1 cellular context compared by ENCODE assay signal in the genomic region with DNA sequence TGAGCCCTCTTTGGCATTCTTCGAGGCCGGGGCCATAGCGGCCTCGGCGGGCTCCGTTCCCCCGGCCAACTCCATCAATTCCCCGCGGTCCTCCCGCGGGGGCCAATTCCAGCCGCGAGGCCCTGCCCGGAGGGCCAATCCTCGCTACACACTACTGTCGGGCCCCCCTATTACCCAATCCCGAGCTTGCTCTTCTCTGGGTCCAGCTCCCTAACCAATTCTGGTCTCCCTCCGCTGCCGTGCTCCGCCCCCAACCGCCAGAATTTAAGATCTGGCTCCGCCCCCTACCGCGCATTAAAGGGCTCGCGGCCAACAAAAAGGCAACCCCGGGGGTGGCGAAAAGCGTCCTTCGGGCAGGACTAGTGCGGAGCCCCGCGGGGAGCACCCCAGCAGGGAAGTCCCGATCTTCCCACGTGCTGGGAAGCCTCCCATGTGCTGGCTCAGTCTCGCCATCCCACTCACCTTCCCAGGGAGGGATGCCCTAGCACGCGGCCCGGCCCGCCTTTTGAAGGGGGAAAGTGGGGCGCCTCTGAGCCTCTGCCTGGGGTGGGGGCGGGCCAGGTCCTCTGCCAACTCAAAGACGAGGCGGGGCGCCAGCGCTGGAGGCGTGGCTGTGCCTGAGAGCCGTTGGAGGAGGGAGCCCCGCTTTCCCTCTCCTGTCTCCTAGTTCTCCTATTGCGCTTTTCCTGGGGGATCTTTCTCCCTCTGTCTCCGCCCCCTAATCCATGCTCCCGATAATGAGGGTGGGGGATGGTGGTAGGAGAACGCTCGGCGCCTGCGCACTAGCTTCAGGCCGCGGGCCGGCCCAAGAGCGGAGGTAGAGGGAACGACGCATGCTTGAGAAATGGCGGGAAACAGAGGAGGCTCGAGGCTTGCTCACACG.
TF ChIP-seq lines count a peak whose summit lies in the region.

No MANE protein-coding gene starts in this region.

TF ChIP-seq in A549, 52 proteins besides CTCF, POLR2A, EP300 and RAD21 (continued from another document):
- TF ChIP-seq KDM5A (IDR thresholded peaks at IDR 0.05): no peak
- TF ChIP-seq SMC3 (IDR thresholded peaks at IDR 0.05): no peak
- TF ChIP-seq HOXB13 (CRISPR knock-in tag; IDR thresholded peaks at IDR 0.05; ENCODE audit: low read depth): peak; percentile 53; the same call in 1 of the 2 replicates
- TF ChIP-seq, protein P1, sequence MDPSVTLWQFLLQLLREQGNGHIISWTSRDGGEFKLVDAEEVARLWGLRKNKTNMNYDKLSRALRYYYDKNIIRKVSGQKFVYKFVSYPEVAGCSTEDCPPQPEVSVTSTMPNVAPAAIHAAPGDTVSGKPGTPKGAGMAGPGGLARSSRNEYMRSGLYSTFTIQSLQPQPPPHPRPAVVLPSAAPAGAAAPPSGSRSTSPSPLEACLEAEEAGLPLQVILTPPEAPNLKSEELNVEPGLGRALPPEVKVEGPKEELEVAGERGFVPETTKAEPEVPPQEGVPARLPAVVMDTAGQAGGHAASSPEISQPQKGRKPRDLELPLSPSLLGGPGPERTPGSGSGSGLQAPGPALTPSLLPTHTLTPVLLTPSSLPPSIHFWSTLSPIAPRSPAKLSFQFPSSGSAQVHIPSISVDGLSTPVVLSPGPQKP (IDR thresholded peaks at IDR 0.05; ENCODE audit: low read depth, low read length): no peak
- no peak for TF ChIP-seq JUN (IDR thresholded peaks at IDR 0.05)
- no peak for TF ChIP-seq RARB (CRISPR knock-in tag; IDR thresholded peaks at IDR 0.05)
- no peak for TF ChIP-seq FOXS1 (CRISPR knock-in tag; IDR thresholded peaks at IDR 0.05)
- no peak for TF ChIP-seq ZSCAN20 (CRISPR knock-in tag; IDR thresholded peaks at IDR 0.05)
- peak; percentile 48; the same call in 1 of the 2 replicates for TF ChIP-seq TFCP2L1 (CRISPR knock-in tag; IDR thresholded peaks at IDR 0.05)
- TF ChIP-seq CBX8 (IDR thresholded peaks at IDR 0.05): no peak
- TF ChIP-seq REST (IDR thresholded peaks at IDR 0.05): no peak
- TF ChIP-seq EHMT2 (IDR thresholded peaks at IDR 0.05; ENCODE audit: low read depth): no peak
- no peak for TF ChIP-seq CBX2 (IDR thresholded peaks at IDR 0.05; ENCODE audit: borderline replicate concordance, low read depth)
- TF ChIP-seq, protein P2, sequence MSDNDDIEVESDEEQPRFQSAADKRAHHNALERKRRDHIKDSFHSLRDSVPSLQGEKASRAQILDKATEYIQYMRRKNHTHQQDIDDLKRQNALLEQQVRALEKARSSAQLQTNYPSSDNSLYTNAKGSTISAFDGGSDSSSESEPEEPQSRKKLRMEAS (IDR thresholded peaks at IDR 0.05): peak; percentile 91
- no peak for TF ChIP-seq JUNB (IDR thresholded peaks at IDR 0.05)
- no peak for TF ChIP-seq PBX3 (IDR thresholded peaks at IDR 0.05)
- TF ChIP-seq NR3C1 (IDR thresholded peaks at IDR 0.05): no peak
- TF ChIP-seq CHD4 (IDR thresholded peaks at IDR 0.05; ENCODE audit: borderline replicate concordance): no peak
- TF ChIP-seq NPAS2 (CRISPR knock-in tag; IDR thresholded peaks at IDR 0.05; ENCODE audit: borderline replicate concordance): no peak
- TF ChIP-seq, protein P3, sequence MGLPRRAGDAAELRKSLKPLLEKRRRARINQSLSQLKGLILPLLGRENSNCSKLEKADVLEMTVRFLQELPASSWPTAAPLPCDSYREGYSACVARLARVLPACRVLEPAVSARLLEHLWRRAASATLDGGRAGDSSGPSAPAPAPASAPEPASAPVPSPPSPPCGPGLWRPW (IDR thresholded peaks at IDR 0.05): no peak
- TF ChIP-seq CHD2 (IDR thresholded peaks at IDR 0.05; ENCODE audit: low read length, partially characterized antibody): no peak
- TF ChIP-seq, protein P4, sequence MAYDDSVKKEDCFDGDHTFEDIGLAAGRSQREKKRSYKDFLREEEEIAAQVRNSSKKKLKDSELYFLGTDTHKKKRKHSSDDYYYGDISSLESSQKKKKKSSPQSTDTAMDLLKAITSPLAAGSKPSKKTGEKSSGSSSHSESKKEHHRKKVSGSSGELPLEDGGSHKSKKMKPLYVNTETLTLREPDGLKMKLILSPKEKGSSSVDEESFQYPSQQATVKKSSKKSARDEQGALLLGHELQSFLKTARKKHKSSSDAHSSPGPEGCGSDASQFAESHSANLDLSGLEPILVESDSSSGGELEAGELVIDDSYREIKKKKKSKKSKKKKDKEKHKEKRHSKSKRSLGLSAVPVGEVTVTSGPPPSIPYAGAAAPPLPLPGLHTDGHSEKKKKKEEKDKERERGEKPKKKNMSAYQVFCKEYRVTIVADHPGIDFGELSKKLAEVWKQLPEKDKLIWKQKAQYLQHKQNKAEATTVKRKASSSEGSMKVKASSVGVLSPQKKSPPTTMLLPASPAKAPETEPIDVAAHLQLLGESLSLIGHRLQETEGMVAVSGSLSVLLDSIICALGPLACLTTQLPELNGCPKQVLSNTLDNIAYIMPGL (CRISPR knock-in tag; IDR thresholded peaks at IDR 0.05; ENCODE audit: borderline replicate concordance): no peak
- TF ChIP-seq BCL3 (IDR thresholded peaks at IDR 0.05): no peak
- TF ChIP-seq BHLHE40 (IDR thresholded peaks at IDR 0.05; ENCODE audit: low read depth, low read length): no peak
- TF ChIP-seq POLR2AphosphoS2 (conservative IDR thresholded peaks at IDR 0.05; ENCODE audit: low read length): no peak
- 0 out of 2 replicates have a peak, but pooled peaks have one; percentile 23 for TF ChIP-seq PHF8 (IDR thresholded peaks at IDR 0.05; ENCODE audit: borderline replicate concordance, low read depth)
- TF ChIP-seq MYC (IDR thresholded peaks at IDR 0.05; ENCODE audit: borderline replicate concordance, low read length): no peak; the same call in 1 of the 2 replicates
- TF ChIP-seq EHF (CRISPR knock-in tag; IDR thresholded peaks at IDR 0.05): peak; percentile 67; the same call in 1 of the 2 replicates
- peak; percentile 73; the same call in 1 of the 2 replicates for TF ChIP-seq HOXB5 (CRISPR knock-in tag; IDR thresholded peaks at IDR 0.05)
- no peak for TF ChIP-seq RNF2 (IDR thresholded peaks at IDR 0.05; ENCODE audit: borderline replicate concordance, low read depth)
- TF ChIP-seq MAZ (IDR thresholded peaks at IDR 0.05; ENCODE audit: borderline replicate concordance, low read depth, low read length): no peak
- no peak for TF ChIP-seq FOSL2 (IDR thresholded peaks at IDR 0.05)
- no peak for TF ChIP-seq FOSL2 (CRISPR knock-in tag; IDR thresholded peaks at IDR 0.05)
TF ChIP-seq in A549: peak in this region for 12.
